ENCODE assay signal across 16 cellular contexts in genomic region chr14:78092040-78092439, GRCh38.
DNase-seq lines count a peak whose midpoint lies in the region; ATAC-seq, FAIRE-seq and TF ChIP-seq lines count a peak whose summit lies in the region.
"Had no signal": no experiment of that assay in that cellular context is flagged by ENCODE, and none has a peak within 500 bp of the region (broad histone marks: within the 10 kb centered on the region; RNA-seq: fewer than 3 reads in every experiment).

No MANE protein-coding gene starts in this region.

- intact Hi-C loops in right cardiac atrium (cut with DNase I) (no loop called here), HepG2 (cut with micrococcal nuclease; ENCODE audit: unreplicated experiment) (no loop called here)

- H3K79me1 ChIP-seq in trophoblast cell (ENCODE audit: low read length) (no peaks in the 10 kb centered on the region), H9 (ENCODE audit: insufficient read depth, low read depth, low read length, poor library complexity, severe bottlenecking) (no peaks in the 10 kb centered on the region)

- no peak overlapping the region for H3K9ac ChIP-seq in HepG2 (ENCODE audit: insufficient read depth, low read depth, low read length)
- H3K9ac ChIP-seq in trophoblast cell (ENCODE audit: low read length) = no peak overlapping the region
- H3K9ac ChIP-seq in H9 (ENCODE audit: extremely low read depth, insufficient read length, low read length) = no peak overlapping the region
- H3K9ac ChIP-seq: BLaER1 had no signal

- H3K4me3 Mint-ChIP-seq in H9 = no peak overlapping the region
- H3K4me3 Mint-ChIP-seq: CD14-positive monocyte; CD4-positive, alpha-beta memory T cell had no signal

- H2BK5ac ChIP-seq in trophoblast cell (ENCODE audit: low read depth, low read length, poor library complexity) (no peak overlapping the region), H9 (ENCODE audit: insufficient read length, low read length) (no peak overlapping the region)

- TF ChIP-seq CTCF in right atrium auricular region (IDR thresholded peaks at IDR 0.05) (no peak), HepG2 (CRISPR knock-in tag; IDR thresholded peaks at IDR 0.05) (no peak), H9 (conservative IDR thresholded peaks at IDR 0.05) (no peak)

- DNase-seq in right atrium auricular region (ENCODE audit: low spot score) (peak; percentile 34), right cardiac atrium (no peak), HepG2 (ENCODE audit: low spot score) (no peak), trophoblast cell (peak; percentile 52 to 73), foreskin melanocyte (no peak), H9 (no peak), NCI-H1436 treated with DMSO at 0.1 percent for 48 hours (lab: John Stamatoyannopoulos, UW) (no peak)
- DNase-seq: CD4-positive, alpha-beta memory T cell; DMS153; DMS79; GF-D8; GOT3; H7 had no signal

- H3K4me1 ChIP-seq in right atrium auricular region = no peaks in the 10 kb centered on the region
- H3K4me1 ChIP-seq in right cardiac atrium (ENCODE audit: control insufficient read depth, insufficient read depth, low read length) = no peaks in the 10 kb centered on the region
- H3K4me1 ChIP-seq in HepG2 (ENCODE audit: insufficient read depth, low read length) = peaks cover 22% of the 10 kb centered on the region
- H3K4me1 ChIP-seq in trophoblast cell (ENCODE audit: control insufficient read depth in 1 of 2, insufficient read depth in 2 of 2, low read length in 2 of 2) = no peaks in the 10 kb centered on the region
- no peaks in the 10 kb centered on the region for H3K4me1 ChIP-seq in H9 (ENCODE audit: insufficient read depth, low read length)

- H3K4me1 Mint-ChIP-seq in H9 = peaks cover 0 to under 1% of the 10 kb centered on the region in 2 experiments; a peak in 2 of 4 replicates
- H3K4me1 Mint-ChIP-seq: CD14-positive monocyte; CD4-positive, alpha-beta memory T cell had no signal

- H3K27me3 ChIP-seq in right atrium auricular region (no peaks in the 10 kb centered on the region), right cardiac atrium (ENCODE audit: control insufficient read depth, insufficient read depth) (no peaks in the 10 kb centered on the region), HepG2 (ENCODE audit: control insufficient read depth in 1 of 2, insufficient read depth in 2 of 2, low read length in 2 of 2) (peaks cover 5 to 44% of the 10 kb centered on the region in 2 experiments; a peak in 4 of 5 replicates), trophoblast cell (ENCODE audit: insufficient read depth, low read length) (no peaks in the 10 kb centered on the region), H9 (ENCODE audit: insufficient read depth, low read length) (no peaks in the 10 kb centered on the region)
- H3K27me3 ChIP-seq: BLaER1 had no signal

- no peak overlapping the region for H4K91ac ChIP-seq in trophoblast cell (ENCODE audit: low read depth, low read length)
- H4K91ac ChIP-seq in H9 (ENCODE audit: insufficient read length, low read depth, low read length) = no peak overlapping the region

- H3K27ac ChIP-seq in right atrium auricular region = no peak overlapping the region
- H3K27ac ChIP-seq in right cardiac atrium (ENCODE audit: low read length) = no peak overlapping the region
- H3K27ac ChIP-seq in HepG2 (ENCODE audit: extremely low read length, insufficient read depth, low read length) = no peak overlapping the region
- no peak overlapping the region for H3K27ac ChIP-seq in trophoblast cell (ENCODE audit: low read depth, low read length)
- no peak overlapping the region for H3K27ac ChIP-seq in H9 (ENCODE audit: insufficient read length, low read depth, low read length)
- H3K27ac ChIP-seq: 22Rv1, BLaER1 had no signal

- no peak overlapping the region for H3K4ac ChIP-seq in trophoblast cell (ENCODE audit: low read depth, low read length)
- H3K4ac ChIP-seq in H9 (ENCODE audit: low read depth, low read length) = no peak overlapping the region

- H2BK12ac ChIP-seq in trophoblast cell (ENCODE audit: low read length) (no peak overlapping the region), H9 (ENCODE audit: insufficient read length, low read depth, low read length) (no peak overlapping the region)

- H3K27me3 Mint-ChIP-seq in H9 (ENCODE audit: low read depth) = peaks cover 2% of the 10 kb centered on the region; the same call in 1 of the 2 replicates

- no peak overlapping the region for H3K56ac ChIP-seq in H9 (ENCODE audit: insufficient read length, low read depth, low read length)

- H2AFZ ChIP-seq in HepG2 (ENCODE audit: low read length) (no peak overlapping the region), trophoblast cell (ENCODE audit: insufficient read depth, low read length, poor library complexity) (no peak overlapping the region), H9 (ENCODE audit: low read length) (no peak overlapping the region)

- H4K20me1 ChIP-seq in HepG2 (ENCODE audit: insufficient read depth, low read length) (no peaks in the 10 kb centered on the region), H9 (ENCODE audit: control insufficient read depth, insufficient read depth, insufficient read length) (no peaks in the 10 kb centered on the region)
- H4K20me1 ChIP-seq: BLaER1 had no signal

- CTCF ChIA-PET in HepG2 (lab: Yijun Ruan, JAX; ENCODE audit: low intra/inter-chr PET ratio, low total read pairs) = no interaction called here

- H3K18ac ChIP-seq in trophoblast cell (ENCODE audit: low read length) = no peak overlapping the region
- H3K18ac ChIP-seq in H9 (ENCODE audit: insufficient read length, low read depth, low read length) = no peak overlapping the region

- H3K4me2 ChIP-seq in HepG2 (ENCODE audit: low read depth, low read length) (peak overlapping the region; percentile 18; the same call in 1 of the 2 replicates), trophoblast cell (ENCODE audit: low read length) (no peak overlapping the region), H9 (ENCODE audit: insufficient read depth, insufficient read length, low read length) (no peak overlapping the region)
- H3K4me2 ChIP-seq: BLaER1 had no signal

- no peak overlapping the region for H2BK15ac ChIP-seq in H9 (ENCODE audit: low read depth, low read length)

- H3K36me3 Mint-ChIP-seq in H9 (ENCODE audit: insufficient read depth in 1 of 3, low read depth in 3 of 3) = peaks cover 3 to 18% (median 12%) of the 10 kb centered on the region in 3 experiments; a peak in 5 of 7 replicates
- H3K36me3 Mint-ChIP-seq: CD14-positive monocyte; CD4-positive, alpha-beta memory T cell had no signal

- no peak overlapping the region for H4K12ac ChIP-seq in trophoblast cell (ENCODE audit: low read depth, low read length)

- no peaks in the 10 kb centered on the region for H3K9me3 ChIP-seq in right atrium auricular region
- H3K9me3 ChIP-seq in right cardiac atrium (ENCODE audit: control insufficient read depth, low read length) = no peaks in the 10 kb centered on the region
- H3K9me3 ChIP-seq in HepG2 (ENCODE audit: low read length) = no peaks in the 10 kb centered on the region
- H3K9me3 ChIP-seq in trophoblast cell (ENCODE audit: insufficient read depth, low read depth, low read length) = peaks cover 2% of the 10 kb centered on the region
- no peaks in the 10 kb centered on the region for H3K9me3 ChIP-seq in H9 (ENCODE audit: control insufficient read depth, low read depth, low read length)

- POLR2A ChIA-PET in HepG2 (lab: Yijun Ruan, JAX) = no interaction called here

- H3K36me3 ChIP-seq in right atrium auricular region (no peaks in the 10 kb centered on the region), HepG2 (replicated peaks in 1 of 2; ENCODE audit: control insufficient read depth in 1 of 2, insufficient read depth in 2 of 2, low read length in 2 of 2) (no peaks in the 10 kb centered on the region), trophoblast cell (ENCODE audit: control insufficient read depth in 1 of 2, insufficient read depth in 2 of 2, low read length in 2 of 2) (no peaks in the 10 kb centered on the region)
- H3K36me3 ChIP-seq: BLaER1 had no signal

- no TSS peak for BruUV-seq in HepG2 (replicated peaks; lab: Mats Ljungman, UMichigan)

- H2AK5ac ChIP-seq in trophoblast cell (ENCODE audit: low read length) (no peak overlapping the region), H9 (ENCODE audit: insufficient read length, low read length) (no peak overlapping the region)

- no peak for FAIRE-seq in HepG2 (lab: Jason Lieb, UNC)

- WGBS in right cardiac atrium = 66% methylated on average over 7 of the region's 7 CpGs
- WGBS in HepG2 (ENCODE audit: low lambda C conversion rate) = 0% methylated on average over 6 of the region's 7 CpGs
- no CpG with 5 or more reads among the region's 7 CpGs for WGBS in trophoblast cell (ENCODE audit: extremely low coverage, insufficient coverage, insufficient read length)
- no CpG with 5 or more reads among the region's 7 CpGs for WGBS in H9 (ENCODE audit: extremely low coverage, insufficient read length, low lambda C conversion rate)

- H3K23ac ChIP-seq in trophoblast cell (ENCODE audit: low read length) (no peak overlapping the region), H9 (ENCODE audit: insufficient read length, low read depth, low read length) (no peak overlapping the region)

- H3K23me2 ChIP-seq in H9 (ENCODE audit: insufficient read length, low read depth, low read length, poor library complexity, severe bottlenecking) = no peaks in the 10 kb centered on the region

- ATAC-seq in right cardiac atrium (no peak), HepG2 (no peak)

- H3K79me2 ChIP-seq in HepG2 (ENCODE audit: insufficient read depth, low read length) (no peaks in the 10 kb centered on the region), trophoblast cell (ENCODE audit: control insufficient read depth, insufficient read depth, low read length, poor library complexity) (no peaks in the 10 kb centered on the region), H9 (ENCODE audit: insufficient read depth, low read length) (no peaks in the 10 kb centered on the region)

- peak overlapping the region in 1 of 3 experiments; percentile 43; a peak in 2 of 7 replicates for H3K27ac Mint-ChIP-seq in H9
- H3K27ac Mint-ChIP-seq: CD14-positive monocyte; CD4-positive, alpha-beta memory T cell had no signal

- peaks cover 11 to 13% of the 10 kb centered on the region in 2 experiments for H3K9me3 Mint-ChIP-seq in H9
- H3K9me3 Mint-ChIP-seq: CD4-positive, alpha-beta memory T cell had no signal

- TF ChIP-seq EP300 in HepG2 (IDR thresholded peaks at IDR 0.05; ENCODE audit: low read depth in 2 of 2, low read length in 2 of 2) (no peak), HepG2 (CRISPR knock-in tag; IDR thresholded peaks at IDR 0.05; ENCODE audit: borderline replicate concordance) (no peak)

- no peak for TF ChIP-seq POLR2A in HepG2 (IDR thresholded peaks at IDR 0.05; ENCODE audit: insufficient read depth in 1 of 2, low read depth in 2 of 2, low read length in 2 of 2)

- H2BK120ac ChIP-seq in trophoblast cell (ENCODE audit: insufficient read depth, low read length, poor library complexity) (no peak overlapping the region), H9 (ENCODE audit: low read depth, low read length, poor library complexity, severe bottlenecking) (no peak overlapping the region)

- no peak overlapping the region for H4K8ac ChIP-seq in trophoblast cell (ENCODE audit: low read depth, low read length)
- H4K8ac ChIP-seq in H9 (replicated peaks; ENCODE audit: insufficient read length, low read depth, low read length) = no peak overlapping the region

- H3K14ac ChIP-seq in trophoblast cell (ENCODE audit: low read length) = no peak overlapping the region
- no peak overlapping the region; the same call in 1 of the 2 replicates for H3K14ac ChIP-seq in H9 (ENCODE audit: insufficient read depth, low read length)

- H4K5ac ChIP-seq in H9 (ENCODE audit: insufficient read length, low read depth, low read length) = no peak overlapping the region

- H2BK20ac ChIP-seq in H9 (ENCODE audit: low read depth, low read length, poor library complexity, severe bottlenecking) = no peak overlapping the region

- in situ Hi-C loops in HepG2 (cut with HindIII; ENCODE audit: extremely low pct_ligation_motif_present, low pct_unique_long_range_greater_than_20kb) = no loop called here

- H3T11ph ChIP-seq in H9 (ENCODE audit: low read length) = no peak overlapping the region

- no peak for TF ChIP-seq RAD21 in HepG2 (CRISPR knock-in tag; IDR thresholded peaks at IDR 0.05)

- H3K4me3 ChIP-seq in right atrium auricular region (no peak overlapping the region), right cardiac atrium (ENCODE audit: low read length) (no peak overlapping the region), HepG2 (replicated peaks in 1 of 3; ENCODE audit: insufficient read depth in 1 of 3, low read depth in 2 of 3, low read length in 3 of 3) (no peak overlapping the region), trophoblast cell (ENCODE audit: low read depth, low read length) (no peak overlapping the region)
- H3K4me3 ChIP-seq: BLaER1 had no signal

Comparison
In these comparisons a context has a peak if more than half of its experiments do, and no peak if none do; other contexts are left out.
1. DNase-seq: peak in right atrium auricular region (single experiment) and trophoblast cell (2 of 2); none in right cardiac atrium (0 of 3), HepG2 (single experiment), foreskin melanocyte (single experiment), H9 (single experiment) and NCI-H1436 treated with DMSO at 0.1 percent for 48 hours (single experiment).